ENCODE assay signal across 8 cellular contexts in the genomic region with DNA sequence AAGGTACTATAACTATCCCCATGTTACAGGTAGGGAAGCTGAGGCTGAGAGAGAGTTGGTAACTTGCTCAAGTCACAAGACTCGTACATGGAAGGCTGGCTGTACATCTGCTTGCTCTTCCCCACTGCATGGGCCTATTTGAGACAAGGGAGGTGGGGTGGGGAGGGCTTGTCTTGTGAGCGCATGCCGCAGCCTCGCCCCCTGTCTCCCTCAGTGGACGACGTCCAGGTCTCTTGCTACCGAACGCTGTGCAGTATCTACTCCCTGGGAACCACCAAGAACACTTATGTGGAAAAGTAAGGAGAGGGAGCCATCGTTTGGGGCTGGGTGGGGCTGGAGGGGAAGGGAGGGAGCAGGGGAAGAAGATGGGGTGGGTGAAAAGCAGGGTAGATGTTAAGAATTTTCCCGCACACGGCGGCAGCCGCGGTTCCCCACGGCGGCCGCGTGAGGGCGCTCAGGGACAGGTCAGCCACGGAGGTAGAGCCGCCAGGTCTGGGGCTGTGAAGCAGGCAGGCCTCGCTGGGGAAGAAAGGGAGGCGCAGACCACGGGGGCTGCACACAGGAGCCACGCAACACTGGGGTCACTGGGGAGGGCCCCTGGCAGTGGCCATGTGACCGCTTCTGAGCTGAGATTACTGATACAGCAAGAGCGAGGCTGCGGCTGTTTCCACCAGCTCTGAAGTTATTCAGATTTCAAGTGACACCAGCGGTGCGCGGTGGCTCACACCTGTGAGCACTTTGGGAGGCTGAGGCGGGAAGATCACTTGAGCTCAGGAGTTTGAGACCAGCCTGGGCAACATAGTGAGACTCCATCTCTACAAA.
DNase-seq lines count a peak whose midpoint lies in the region; ATAC-seq and TF ChIP-seq lines count a peak whose summit lies in the region.

No MANE protein-coding gene starts in this region.

- no peak overlapping the region for H3K27ac ChIP-seq in heart right ventricle

- peaks cover 6 to 16% (median 13%) of the 10 kb centered on the region in 3 donors for H3K4me1 Mint-ChIP-seq in T-cell
- H3K4me1 Mint-ChIP-seq in activated naive CD8-positive, alpha-beta T cell treated with anti-CD3 and anti-CD28 coated beads, Interleukin-2, amount 50 U/mL, for 24 hours, result peaks cover 11% of the 10 kb centered on the region

- DNase-seq in GM12864 (ENCODE audit: low read depth), result no peak
- no peak for DNase-seq in LNCaP clone FGC (ENCODE audit: low read depth)
- DNase-seq in T-cell, result peak; percentile 48 to 83 (median 69)
- peak; percentile 82 for DNase-seq in activated naive CD8-positive, alpha-beta T cell treated with anti-CD3 and anti-CD28 coated beads, Interleukin-2, amount 50 U/mL, for 24 hours
- DNase-seq in heart right ventricle, result peak; percentile 32 to 67
- peak; percentile 79 for DNase-seq in sciatic nerve (ENCODE audit: low spot score)
- DNase-seq in NCI-H1048 (lab: John Stamatoyannopoulos, UW), result no peak

- peak; percentile 96 for TF ChIP-seq CTCF in GM12864 (IDR thresholded peaks at IDR 0.05; ENCODE audit: low read depth, low read length, missing control alignments)
- TF ChIP-seq CTCF in LNCaP clone FGC (IDR thresholded peaks at IDR 0.05; ENCODE audit: control insufficient read depth, extremely low read depth, insufficient read depth), result peak; percentile 95
- TF ChIP-seq CTCF in heart right ventricle (IDR thresholded peaks at IDR 0.05), result peak; percentile 61 to 90 (median 85)

- CTCF ChIA-PET in T-cell (lab: Charles Lee), result interaction anchor here in 1 of 2 donors (0.7 to 1.7 kb wide), 6 partner anchors 8 to 416 kb away, joined by 3 to 13 read pairs (median 4); partner anchors contain the start of genes FAM98C and PSMD8

- H3K27ac Mint-ChIP-seq in T-cell, result peak overlapping the region; percentile 34 to 39
- no peak overlapping the region for H3K27ac Mint-ChIP-seq in activated naive CD8-positive, alpha-beta T cell treated with anti-CD3 and anti-CD28 coated beads, Interleukin-2, amount 50 U/mL, for 24 hours

- no peaks in the 10 kb centered on the region for H3K36me3 Mint-ChIP-seq in T-cell
- no peaks in the 10 kb centered on the region for H3K36me3 Mint-ChIP-seq in activated naive CD8-positive, alpha-beta T cell treated with anti-CD3 and anti-CD28 coated beads, Interleukin-2, amount 50 U/mL, for 24 hours (ENCODE audit: low read depth)

- H3K27me3 Mint-ChIP-seq in T-cell, result no peaks in the 10 kb centered on the region
- peaks cover 8% of the 10 kb centered on the region for H3K27me3 Mint-ChIP-seq in activated naive CD8-positive, alpha-beta T cell treated with anti-CD3 and anti-CD28 coated beads, Interleukin-2, amount 50 U/mL, for 24 hours

- POLR2A ChIA-PET in T-cell (lab: Charles Lee), result no interaction called here

- ATAC-seq in T-cell (replicated peaks in 1 of 4) (peak; percentile 90 to 93 (median 92)), heart right ventricle (peak in 7 of 8 donors; percentile 73 to 85 (median 79)), sciatic nerve (peak; percentile 86), HG02571 (IDR thresholded peaks at IDR 0.05; ENCODE audit: unreplicated experiment) (no peak)
- peak; percentile 84 for ATAC-seq in activated naive CD8-positive, alpha-beta T cell treated with anti-CD3 and anti-CD28 coated beads, Interleukin-2, amount 50 U/mL, for 24 hours

- 21 to 26% methylated on average over 32 of the region's 32 CpGs for WGBS in heart right ventricle, 2 donors

- no peaks in the 10 kb centered on the region for H3K9me3 ChIP-seq in heart right ventricle

- H3K4me3 ChIP-seq in GM12864 (ENCODE audit: low read depth, low read length) (no peak overlapping the region), LNCaP clone FGC (ENCODE audit: low read depth, low read length) (no peak overlapping the region), heart right ventricle (peak overlapping the region in 1 of 10 donors; percentile 18)

- H3K36me3 ChIP-seq in heart right ventricle, result no peaks in the 10 kb centered on the region

- H3K4me1 ChIP-seq in heart right ventricle, result peaks cover 0 to 7% (median 0%) of the 10 kb centered on the region in 9 donors

- H3K27me3 ChIP-seq in heart right ventricle, result peaks cover 0 to 34% (median 6%) of the 10 kb centered on the region in 7 donors

- peak overlapping the region in 1 of 3 donors; percentile 38 for H3K4me3 Mint-ChIP-seq in T-cell
- no peak overlapping the region for H3K4me3 Mint-ChIP-seq in activated naive CD8-positive, alpha-beta T cell treated with anti-CD3 and anti-CD28 coated beads, Interleukin-2, amount 50 U/mL, for 24 hours

- intact Hi-C loops in heart right ventricle (cut with DNase I) (loop anchor here in 6 of 10 donors (10.0 kb wide), 4 partner anchors 110 to 440 kb away; partner anchors contain the start of genes FAM98C (in 5 of the 6), MRPS12 (in 1 of the 6) and SARS2 (in 1 of the 6)), sciatic nerve (cut with DNase I) (loop anchor here (10.0 kb wide), 1 partner anchor 410 kb away; no protein-coding TSS in a partner anchor)

- no peaks in the 10 kb centered on the region for H3K9me3 Mint-ChIP-seq in T-cell
- H3K9me3 Mint-ChIP-seq in activated naive CD8-positive, alpha-beta T cell treated with anti-CD3 and anti-CD28 coated beads, Interleukin-2, amount 50 U/mL, for 24 hours, result no peaks in the 10 kb centered on the region

Comparison
In these comparisons a context has a peak if more than half of its experiments do, and no peak if none do; other contexts are left out.
1. DNase-seq: peak in T-cell (34 of 34), activated naive CD8-positive, alpha-beta T cell treated with anti-CD3 and anti-CD28 coated beads, Interleukin-2, amount 50 U/mL, for 24 hours (single experiment), heart right ventricle (2 of 2) and sciatic nerve (single experiment); none in GM12864 (single experiment), LNCaP clone FGC (single experiment) and NCI-H1048 (single experiment).
2. Peak in every context shown above with its lines, with median percentiles within 50 percentile points of each other: CTCF ChIP-seq.